Comparison of ENCODE assay signal across 1 cellular context in the genomic region with DNA sequence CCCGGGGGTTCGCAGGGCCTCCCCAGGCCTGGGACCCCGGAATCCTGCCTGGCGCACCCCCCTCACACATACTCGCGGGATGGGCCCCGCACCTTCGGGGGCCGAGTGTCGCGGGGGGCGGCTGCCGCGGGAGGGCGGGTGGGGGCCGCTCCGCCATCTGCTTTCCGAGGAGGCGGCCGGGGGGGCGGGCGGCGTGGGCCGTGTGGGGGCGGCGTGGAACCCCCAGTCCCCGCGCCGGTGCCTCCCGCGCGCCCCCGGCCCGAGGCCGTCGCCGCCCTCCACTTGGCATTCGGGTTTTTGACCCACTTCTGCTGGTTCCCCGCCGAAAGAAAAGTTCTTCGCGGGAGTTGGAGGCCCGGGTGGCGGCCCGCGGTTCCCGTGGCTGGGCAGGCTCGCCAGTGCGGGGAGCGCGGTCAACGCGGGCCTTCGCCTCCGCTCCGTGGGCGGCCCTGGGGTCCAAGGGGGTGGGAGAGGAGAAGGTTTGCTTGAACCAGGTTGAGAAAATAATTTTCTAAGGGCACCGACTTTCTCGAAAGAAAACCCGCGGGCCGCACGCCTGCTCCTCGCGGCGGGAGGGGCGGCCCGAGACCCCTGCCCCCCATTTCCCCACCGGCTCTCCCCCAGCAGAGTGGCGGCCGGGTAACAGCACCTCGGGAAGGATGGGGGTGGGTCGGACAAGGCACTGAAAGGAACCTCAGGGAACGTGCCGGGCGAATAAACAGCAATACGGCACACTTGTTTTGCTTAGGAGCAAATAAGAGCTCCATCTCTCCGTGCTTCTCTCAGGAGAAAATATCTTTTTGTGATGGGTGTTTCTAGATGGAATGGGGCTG.
TF ChIP-seq lines count a peak whose summit lies in the region.

No MANE protein-coding gene starts in this region.

TF ChIP-seq in GM12878, 131 proteins besides CTCF, POLR2A, EP300 and RAD21 (continued from another document):
- TF ChIP-seq, protein P1, sequence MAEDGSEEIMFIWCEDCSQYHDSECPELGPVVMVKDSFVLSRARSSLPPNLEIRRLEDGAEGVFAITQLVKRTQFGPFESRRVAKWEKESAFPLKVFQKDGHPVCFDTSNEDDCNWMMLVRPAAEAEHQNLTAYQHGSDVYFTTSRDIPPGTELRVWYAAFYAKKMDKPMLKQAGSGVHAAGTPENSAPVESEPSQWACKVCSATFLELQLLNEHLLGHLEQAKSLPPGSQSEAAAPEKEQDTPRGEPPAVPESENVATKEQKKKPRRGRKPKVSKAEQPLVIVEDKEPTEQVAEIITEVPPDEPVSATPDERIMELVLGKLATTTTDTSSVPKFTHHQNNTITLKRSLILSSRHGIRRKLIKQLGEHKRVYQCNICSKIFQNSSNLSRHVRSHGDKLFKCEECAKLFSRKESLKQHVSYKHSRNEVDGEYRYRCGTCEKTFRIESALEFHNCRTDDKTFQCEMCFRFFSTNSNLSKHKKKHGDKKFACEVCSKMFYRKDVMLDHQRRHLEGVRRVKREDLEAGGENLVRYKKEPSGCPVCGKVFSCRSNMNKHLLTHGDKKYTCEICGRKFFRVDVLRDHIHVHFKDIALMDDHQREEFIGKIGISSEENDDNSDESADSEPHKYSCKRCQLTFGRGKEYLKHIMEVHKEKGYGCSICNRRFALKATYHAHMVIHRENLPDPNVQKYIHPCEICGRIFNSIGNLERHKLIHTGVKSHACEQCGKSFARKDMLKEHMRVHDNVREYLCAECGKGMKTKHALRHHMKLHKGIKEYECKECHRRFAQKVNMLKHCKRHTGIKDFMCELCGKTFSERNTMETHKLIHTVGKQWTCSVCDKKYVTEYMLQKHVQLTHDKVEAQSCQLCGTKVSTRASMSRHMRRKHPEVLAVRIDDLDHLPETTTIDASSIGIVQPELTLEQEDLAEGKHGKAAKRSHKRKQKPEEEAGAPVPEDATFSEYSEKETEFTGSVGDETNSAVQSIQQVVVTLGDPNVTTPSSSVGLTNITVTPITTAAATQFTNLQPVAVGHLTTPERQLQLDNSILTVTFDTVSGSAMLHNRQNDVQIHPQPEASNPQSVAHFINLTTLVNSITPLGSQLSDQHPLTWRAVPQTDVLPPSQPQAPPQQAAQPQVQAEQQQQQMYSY (CRISPR knock-in tag; IDR thresholded peaks at IDR 0.05) = no peak
- TF ChIP-seq, protein P2, sequence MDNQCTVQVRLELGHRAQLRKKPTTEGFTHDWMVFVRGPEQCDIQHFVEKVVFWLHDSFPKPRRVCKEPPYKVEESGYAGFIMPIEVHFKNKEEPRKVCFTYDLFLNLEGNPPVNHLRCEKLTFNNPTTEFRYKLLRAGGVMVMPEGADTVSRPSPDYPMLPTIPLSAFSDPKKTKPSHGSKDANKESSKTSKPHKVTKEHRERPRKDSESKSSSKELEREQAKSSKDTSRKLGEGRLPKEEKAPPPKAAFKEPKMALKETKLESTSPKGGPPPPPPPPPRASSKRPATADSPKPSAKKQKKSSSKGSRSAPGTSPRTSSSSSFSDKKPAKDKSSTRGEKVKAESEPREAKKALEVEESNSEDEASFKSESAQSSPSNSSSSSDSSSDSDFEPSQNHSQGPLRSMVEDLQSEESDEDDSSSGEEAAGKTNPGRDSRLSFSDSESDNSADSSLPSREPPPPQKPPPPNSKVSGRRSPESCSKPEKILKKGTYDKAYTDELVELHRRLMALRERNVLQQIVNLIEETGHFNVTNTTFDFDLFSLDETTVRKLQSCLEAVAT (IDR thresholded peaks at IDR 0.05) = peak; percentile 34; the same call in 1 of the 2 replicates
- TF ChIP-seq BHLHE40 (IDR thresholded peaks at IDR 0.05; ENCODE audit: borderline replicate concordance in 1 of 2, low read depth in 2 of 2, low read length in 1 of 2) (no peak), TARDBP (IDR thresholded peaks at IDR 0.05; ENCODE audit: borderline replicate concordance) (no peak), RCOR1 (conservative IDR thresholded peaks at IDR 0.05; ENCODE audit: low read depth, low read length) (no peak), STAT3 (IDR thresholded peaks at IDR 0.05; ENCODE audit: low read depth, low read length) (no peak)
